In the genomic region with DNA sequence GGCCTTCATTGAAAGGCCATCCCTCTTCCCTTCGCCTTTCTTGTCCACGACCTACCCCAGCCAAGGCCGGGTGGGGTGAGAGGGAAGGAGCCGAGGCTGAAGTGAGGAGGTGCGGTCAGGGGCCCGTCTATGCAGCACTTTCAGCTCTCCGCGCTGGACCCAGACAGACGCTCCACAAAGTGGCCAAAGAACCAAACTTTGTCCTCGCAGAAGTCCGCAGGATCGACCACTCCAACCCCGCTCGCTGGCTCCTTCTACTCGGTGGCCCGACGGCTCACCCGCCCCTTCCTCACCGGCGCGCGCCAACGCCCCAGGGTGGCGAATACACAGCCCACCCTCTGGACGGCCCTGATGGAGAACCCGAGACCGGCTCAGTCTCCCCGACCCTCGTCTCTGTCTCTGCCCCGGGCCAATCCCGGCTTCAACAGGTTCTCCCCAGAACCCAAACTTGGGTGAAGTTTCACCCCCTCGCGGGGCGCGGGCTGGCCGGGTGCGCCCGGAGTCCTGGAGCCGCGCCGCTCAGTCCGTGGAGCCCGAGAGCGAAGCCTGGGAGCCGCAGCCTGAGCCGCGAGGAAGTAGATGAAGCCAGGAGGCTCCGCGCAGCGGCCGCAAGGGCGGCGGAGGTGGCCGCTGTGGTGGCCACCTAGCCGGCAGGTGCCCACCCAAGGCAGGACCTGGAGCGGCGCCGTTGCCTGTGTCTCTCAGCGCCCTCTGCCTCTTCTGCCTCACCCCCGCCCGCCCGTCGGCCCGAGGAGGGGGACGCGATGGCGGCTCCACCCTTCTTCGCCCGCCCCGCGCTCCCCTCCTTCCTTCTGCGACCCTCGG, we compare ENCODE assay signal across 27 cellular contexts. TPM values are rescaled to one million over a fixed set of nuclear protein-coding genes. Genes with fewer than 3 reads are reported as not detected.
DNase-seq lines count a peak whose midpoint lies in the region; ATAC-seq, FAIRE-seq and TF ChIP-seq lines count a peak whose summit lies in the region.
"Had no signal": no experiment of that assay in that cellular context is flagged by ENCODE, and none has a peak within 500 bp of the region (broad histone marks: within the 10 kb centered on the region; RNA-seq: fewer than 3 reads in every experiment).

No MANE protein-coding gene starts in this region.

- H3K9me3 Mint-ChIP-seq in WTC11: peaks cover 15% of the 10 kb centered on the region
- H3K9me3 Mint-ChIP-seq in activated CD4-positive, alpha-beta memory T cell treated with anti-CD3 and anti-CD28 coated beads for 36 hours: peaks cover under 1% of the 10 kb centered on the region
- H3K9me3 Mint-ChIP-seq: activated naive CD4-positive, alpha-beta T cell treated with anti-CD3 and anti-CD28 coated beads, Interleukin-2, amount 10 ng/mL, durations not matched to agents 7 days and 5 days had no signal

- intact Hi-C loops in activated CD4-positive, alpha-beta memory T cell treated with anti-CD3 and anti-CD28 coated beads for 36 hours (cut with micrococcal nuclease): no loop called here

- WGBS in A549 (ENCODE audit: missing lambda C conversion rate): 72% methylated on average over 62 of the region's 73 CpGs

- H3K4me3 ChIP-seq in A549: no peak overlapping the region
- H3K4me3 ChIP-seq: coronary artery, smooth muscle cell had no signal

- H3K9me3 ChIP-seq in A549: no peaks in the 10 kb centered on the region

- DNase-seq in NCI-H2227 (lab: John Stamatoyannopoulos, UW; ENCODE audit: unreplicated experiment) (peak; percentile 31), NCI-H2227 treated with DMSO at 0.1 percent for 48 hours (lab: John Stamatoyannopoulos, UW) (no peak), A549 (ENCODE audit: low read depth in 1 of 2, low spot score in 1 of 2) (no peak), WTC11 (ENCODE audit: low spot score) (peak; percentile 32), mesenteric fat pad (ENCODE audit: low spot score) (peak; percentile 83), cortex of kidney (lab: John Stamatoyannopoulos, UW) (no peak)
- no peak for DNase-seq in activated CD4-positive, alpha-beta memory T cell treated with anti-CD3 and anti-CD28 coated beads for 36 hours
- DNase-seq: activated CD4-positive, alpha-beta T cell treated with anti-CD3 and anti-CD28 coated beads for 4 hours; activated naive CD4-positive, alpha-beta T cell treated with anti-CD3 and anti-CD28 coated beads, Interleukin-2, amount 10 ng/mL, durations not matched to agents 7 days and 5 days; C1 segment of cervical spinal cord; GF-D8; HCEC 1CT; mesendoderm; NCI-H187; NCI-H446; stimulated activated CD8-positive, alpha-beta memory T cell treated with anti-CD3 and anti-CD28 coated beads, Interleukin-4, amount 100 ng/mL, for 48 hours; substantia nigra had no signal

- POLR2A ChIA-PET in A549 (lab: Yijun Ruan, JAX) (no interaction called here), WTC11 (lab: Charles Lee) (no interaction called here)
- POLR2A ChIA-PET in activated CD4-positive, alpha-beta memory T cell treated with anti-CD3 and anti-CD28 coated beads for 36 hours (lab: Charles Lee): no interaction called here

- no peak for TF ChIP-seq EP300 in A549 (IDR thresholded peaks at IDR 0.05)

- TF ChIP-seq POLR2A in A549 (IDR thresholded peaks at IDR 0.05; ENCODE audit: low read length): no peak

- peaks cover 79% of the 10 kb centered on the region for H3K27me3 Mint-ChIP-seq in WTC11 (ENCODE audit: low read depth)
- peaks cover 28% of the 10 kb centered on the region for H3K27me3 Mint-ChIP-seq in activated CD4-positive, alpha-beta memory T cell treated with anti-CD3 and anti-CD28 coated beads for 36 hours
- H3K27me3 Mint-ChIP-seq: brain had no signal

- H3K36me3 Mint-ChIP-seq in WTC11: peaks cover 17% of the 10 kb centered on the region
- H3K36me3 Mint-ChIP-seq in activated CD4-positive, alpha-beta memory T cell treated with anti-CD3 and anti-CD28 coated beads for 36 hours: no peaks in the 10 kb centered on the region
- H3K36me3 Mint-ChIP-seq: activated naive CD4-positive, alpha-beta T cell treated with anti-CD3 and anti-CD28 coated beads, Interleukin-2, amount 10 ng/mL, durations not matched to agents 7 days and 5 days; brain had no signal

- TF ChIP-seq CTCF in A549 (IDR thresholded peaks at IDR 0.05) (no peak), WTC11 (IDR thresholded peaks at IDR 0.05) (no peak)

- no peak overlapping the region for H3K27ac ChIP-seq in A549
- H3K27ac ChIP-seq: coronary artery, HL-60 had no signal

- H3K4me1 Mint-ChIP-seq in WTC11: no peaks in the 10 kb centered on the region
- H3K4me1 Mint-ChIP-seq in activated CD4-positive, alpha-beta memory T cell treated with anti-CD3 and anti-CD28 coated beads for 36 hours (ENCODE audit: low read depth): peaks cover 7% of the 10 kb centered on the region
- H3K4me1 Mint-ChIP-seq: brain, nephron had no signal

- no peak overlapping the region for H3K27ac Mint-ChIP-seq in WTC11
- H3K27ac Mint-ChIP-seq in activated CD4-positive, alpha-beta memory T cell treated with anti-CD3 and anti-CD28 coated beads for 36 hours: no peak overlapping the region
- H3K27ac Mint-ChIP-seq: activated naive CD4-positive, alpha-beta T cell treated with anti-CD3 and anti-CD28 coated beads, Interleukin-2, amount 10 ng/mL, durations not matched to agents 7 days and 5 days; brain; nephron; progenitor cell of endocrine pancreas had no signal

- TF ChIP-seq RAD21 in A549 (conservative IDR thresholded peaks at IDR 0.05 in 1 of 2, IDR thresholded peaks at IDR 0.05 in 1 of 2): no peak

- no peak overlapping the region for H3K4me2 ChIP-seq in A549
- H3K4me2 ChIP-seq: smooth muscle cell had no signal

- H3K4me1 ChIP-seq in A549: 0 out of 3 replicates have a peak, but pooled peaks cover 3% of the 10 kb centered on the region

- peak overlapping the region; percentile 51 for H3K4me3 Mint-ChIP-seq in WTC11
- no peak overlapping the region for H3K4me3 Mint-ChIP-seq in activated CD4-positive, alpha-beta memory T cell treated with anti-CD3 and anti-CD28 coated beads for 36 hours
- H3K4me3 Mint-ChIP-seq: activated naive CD4-positive, alpha-beta T cell treated with anti-CD3 and anti-CD28 coated beads, Interleukin-2, amount 10 ng/mL, durations not matched to agents 7 days and 5 days; brain; nephron had no signal

- ATAC-seq in A549 (peak; percentile 6 to 15; a peak in 3 of 6 replicates), WTC11 (peak; percentile 37), HG02938 (IDR thresholded peaks at IDR 0.05; ENCODE audit: unreplicated experiment) (no peak)

- no peak for FAIRE-seq in A549 (lab: Jason Lieb, UNC)
- FAIRE-seq: A204.1, kidney had no signal

- CTCF ChIA-PET in A549 (lab: Yijun Ruan, JAX): interaction anchor here (1.0 to 2.7 kb wide), 5 partner anchors 8 to 16 kb away, joined by 3 to 8 read pairs (median 4); no protein-coding TSS in a partner anchor
- CTCF ChIA-PET in WTC11 (lab: Charles Lee): interaction anchor here (0.9 to 3.1 kb wide), 13 partner anchors 12 to 426 kb away, joined by 3 to 29 read pairs (median 4); partner anchors contain the start of gene NPPC
- CTCF ChIA-PET in activated CD4-positive, alpha-beta memory T cell treated with anti-CD3 and anti-CD28 coated beads for 36 hours (lab: Charles Lee): no interaction called here

TF ChIP-seq in A549, 52 proteins besides CTCF, POLR2A, EP300 and RAD21 (continues in another document):
- TF ChIP-seq CBX8 (IDR thresholded peaks at IDR 0.05): no peak
- TF ChIP-seq FOSL2 (IDR thresholded peaks at IDR 0.05): no peak
- TF ChIP-seq FOSL2 (CRISPR knock-in tag; IDR thresholded peaks at IDR 0.05): no peak
- no peak for TF ChIP-seq CEBPB (IDR thresholded peaks at IDR 0.05)
- TF ChIP-seq NR3C1 (IDR thresholded peaks at IDR 0.05): no peak
- TF ChIP-seq POLR2AphosphoS2 (conservative IDR thresholded peaks at IDR 0.05; ENCODE audit: low read length): no peak

TF ChIP-seq in WTC11, 78 proteins besides CTCF, POLR2A, EP300 and RAD21:
- TF ChIP-seq, protein P1, sequence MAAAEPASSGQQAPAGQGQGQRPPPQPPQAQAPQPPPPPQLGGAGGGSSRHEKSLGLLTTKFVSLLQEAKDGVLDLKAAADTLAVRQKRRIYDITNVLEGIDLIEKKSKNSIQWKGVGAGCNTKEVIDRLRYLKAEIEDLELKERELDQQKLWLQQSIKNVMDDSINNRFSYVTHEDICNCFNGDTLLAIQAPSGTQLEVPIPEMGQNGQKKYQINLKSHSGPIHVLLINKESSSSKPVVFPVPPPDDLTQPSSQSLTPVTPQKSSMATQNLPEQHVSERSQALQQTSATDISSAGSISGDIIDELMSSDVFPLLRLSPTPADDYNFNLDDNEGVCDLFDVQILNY (CRISPR knock-in tag; IDR thresholded peaks at IDR 0.05): peak; percentile 32; the same call in 1 of the 2 replicates
- TF ChIP-seq ZBTB21 (CRISPR knock-in tag; IDR thresholded peaks at IDR 0.05; ENCODE audit: borderline replicate concordance): no peak
TF ChIP-seq in WTC11: peak in this region for 1.

RNA-seq across cellular contexts. Expression of gene ALPP, which starts 26.7 kb away (rescaled TPM):
- polyA plus RNA-seq in A549 (2011; rRNA removed) (0.05 and 0.10 TPM in 2 replicates), A549 (2017; fragmentation: RNase III; extraction: RNeasy Plus Mini Kit Qiagen cat#74134 plus additional on column Dnase treatment) (0.18 to 0.31 TPM (median 0.18 TPM) in 3 replicates)
- polyA plus RNA-seq in A549 (2012; cell fraction: cytosol; rRNA removed): 0.05 and 0.11 TPM in 2 replicates
- polyA plus RNA-seq in A549 (2012; cell fraction: nucleus; rRNA removed): 0.20 and 0.22 TPM in 2 replicates
- polyA minus RNA-seq in A549 (2011; rRNA and poly(A)+ RNA removed): 0.17 TPM in 1 of 2 replicates, not detected in the other
- total RNA-seq in WTC11 (2021) (0.14 to 0.20 TPM (median 0.14 TPM) in 3 replicates), mesenteric fat pad (not detected)
- not detected for total RNA-seq in activated CD4-positive, alpha-beta memory T cell treated with anti-CD3 and anti-CD28 coated beads for 36 hours
- total RNA-seq: kidney, progenitor cell of endocrine pancreas, RPMI7951 had no signal
- polyA plus RNA-seq: smooth muscle cell had no signal

RNA-seq across cellular contexts. Expression of gene ALPG, which starts 54.7 kb away (rescaled TPM):
- polyA plus RNA-seq in A549 (2011; rRNA removed) (0.17 and 0.18 TPM in 2 replicates), A549 (2017; fragmentation: RNase III; extraction: RNeasy Plus Mini Kit Qiagen cat#74134 plus additional on column Dnase treatment) (0.04 to 0.07 TPM in 2 of 3 replicates, not detected in the other)
- 0.08 and 0.12 TPM in 2 replicates for polyA plus RNA-seq in A549 (2012; cell fraction: cytosol; rRNA removed)
- 0.24 and 0.30 TPM in 2 replicates for polyA plus RNA-seq in A549 (2012; cell fraction: nucleus; rRNA removed)
- polyA minus RNA-seq in A549 (2011; rRNA and poly(A)+ RNA removed): 0.08 and 0.15 TPM in 2 replicates
- total RNA-seq in WTC11 (2021) (0.94 to 1.3 TPM (median 1.2 TPM) in 3 replicates), mesenteric fat pad (not detected)
- total RNA-seq in activated CD4-positive, alpha-beta memory T cell treated with anti-CD3 and anti-CD28 coated beads for 36 hours: not detected
- total RNA-seq: kidney, progenitor cell of endocrine pancreas, RPMI7951, smooth muscle cell had no signal
- polyA plus RNA-seq: smooth muscle cell had no signal

Comparison
In these comparisons a context has a peak if more than half of its experiments do, and no peak if none do; other contexts are left out.
1. DNase-seq: peak in NCI-H2227 (single experiment), WTC11 (single experiment) and mesenteric fat pad (single experiment); none in NCI-H2227 treated with DMSO at 0.1 percent for 48 hours (single experiment), A549 (0 of 2), cortex of kidney (single experiment) and activated CD4-positive, alpha-beta memory T cell treated with anti-CD3 and anti-CD28 coated beads for 36 hours (single experiment).